Comparison of ENCODE assay signal across 8 cellular contexts in the genomic region with DNA sequence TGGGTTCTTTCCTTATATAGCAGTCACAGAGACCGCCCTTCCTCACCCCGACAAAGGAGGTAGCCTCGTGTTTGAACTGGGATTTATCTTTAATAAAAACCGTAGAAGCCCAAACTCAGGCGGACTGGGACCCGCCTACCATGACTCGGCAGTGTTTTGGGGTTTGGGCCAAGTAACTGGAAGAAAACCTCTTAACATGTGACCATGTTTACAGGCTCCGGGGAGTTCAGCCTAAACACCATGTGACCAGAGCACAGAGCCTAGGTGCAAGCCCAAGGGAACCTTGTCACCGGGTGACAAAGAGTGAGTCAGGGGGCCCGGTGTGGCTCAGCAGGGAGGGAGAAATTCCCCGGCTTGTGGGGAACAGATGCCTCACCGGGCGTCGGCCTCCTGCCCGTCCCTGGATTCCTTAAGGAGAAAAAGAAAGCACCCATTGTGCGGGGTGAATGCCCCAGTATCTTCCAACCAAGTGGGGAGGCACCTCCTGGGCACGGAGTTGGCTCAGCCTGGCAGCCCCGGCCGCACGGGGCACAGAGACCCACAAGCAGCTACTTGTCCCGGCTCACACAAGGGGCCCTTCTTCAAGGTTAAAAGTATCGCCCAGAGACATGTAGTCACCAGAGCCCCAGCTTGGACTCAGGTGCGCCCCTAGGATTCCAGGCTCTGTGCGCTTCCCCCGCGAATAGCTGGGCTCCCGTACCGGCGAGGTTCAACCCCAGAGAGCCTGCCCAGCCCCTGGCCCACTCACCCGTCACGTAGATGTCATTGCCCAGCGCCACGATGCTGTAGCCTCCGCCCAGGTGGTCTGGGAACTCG. TPM values are rescaled to one million over a fixed set of nuclear protein-coding genes. Genes with fewer than 3 reads are reported as not detected.
A peak's percentile ranks its signal among the peaks of the same experiment; 100 is the strongest.
DNase-seq lines count a peak whose midpoint lies in the region; ATAC-seq and TF ChIP-seq lines count a peak whose summit lies in the region.

No MANE protein-coding gene starts in this region.

- peak; percentile 69 to 95 (median 72) for DNase-seq in CD4-positive, alpha-beta memory T cell
- DNase-seq in NB4 (ENCODE audit: low read depth) (peak; percentile 90), colonic mucosa (peak; percentile 86), left colon (peak; percentile 62 to 85), NCI-H774 (lab: John Stamatoyannopoulos, UW) (no peak)
- peak; percentile 91 for DNase-seq in activated CD4-positive, alpha-beta T cell treated with anti-CD3 and anti-CD28 coated beads, Interleukin-2, amount 10 ng/mL, durations not matched to agents 24 days and 14 days
- peak; percentile 91 for DNase-seq in stimulated activated CD4-positive, alpha-beta T cell treated with anti-CD3 and anti-CD28 coated beads, Interleukin-1b, Interleukin-23, amount 100 ng/mL, for 48 hours

- H3K36me3 Mint-ChIP-seq in CD4-positive, alpha-beta memory T cell, result peaks cover 14 to 39% of the 10 kb centered on the region in 2 donors
- H3K36me3 Mint-ChIP-seq in activated CD4-positive, alpha-beta T cell treated with anti-CD3 and anti-CD28 coated beads, Interleukin-2, amount 10 ng/mL, durations not matched to agents 24 days and 14 days (ENCODE audit: low read depth), result peaks cover 30% of the 10 kb centered on the region

- H3K9me3 ChIP-seq in CD4-positive, alpha-beta memory T cell (ENCODE audit: control insufficient read depth in 1 of 2, low read length in 2 of 2), result no peaks in the 10 kb centered on the region
- no peaks in the 10 kb centered on the region for H3K9me3 ChIP-seq in colonic mucosa

- TF ChIP-seq POLR2A in NB4 (IDR thresholded peaks at IDR 0.05; ENCODE audit: extremely low read depth, insufficient read length), result no peak

- peaks cover 10 to 58% (median 41%) of the 10 kb centered on the region in 4 donors for H3K4me1 Mint-ChIP-seq in CD4-positive, alpha-beta memory T cell
- peaks cover 28% of the 10 kb centered on the region for H3K4me1 Mint-ChIP-seq in activated CD4-positive, alpha-beta T cell treated with anti-CD3 and anti-CD28 coated beads, Interleukin-2, amount 10 ng/mL, durations not matched to agents 24 days and 14 days

- intact Hi-C loops in CD4-positive, alpha-beta memory T cell (cut with micrococcal nuclease), result loop anchor here (1.0 kb wide), 1 partner anchor 21 kb away; no protein-coding TSS in a partner anchor
- intact Hi-C loops in activated CD4-positive, alpha-beta T cell treated with anti-CD3 and anti-CD28 coated beads, Interleukin-2, amount 10 ng/mL, durations not matched to agents 24 days and 14 days (cut with micrococcal nuclease), result loop anchor here (1.0 to 5.0 kb wide), 4 partner anchors 21 to 394 kb away; a partner anchor contains a TSS
- intact Hi-C loops in colonic mucosa (cut with DNase I), result no loop called here
- intact Hi-C loops in left colon (cut with DNase I, micrococcal nuclease), result no loop called here

- CTCF ChIA-PET in CD4-positive, alpha-beta memory T cell (lab: Charles Lee; ENCODE audit: partially characterized antibody), result interaction anchor here (1.1 to 3.8 kb wide), 15 partner anchors 11 to 114 kb away, joined by 3 to 24 read pairs (median 6); a partner anchor contains a TSS

- H3K27ac ChIP-seq in CD4-positive, alpha-beta memory T cell (ENCODE audit: low read depth, low read length), result peak overlapping the region; percentile 88
- peak overlapping the region; percentile 94 for H3K27ac ChIP-seq in colonic mucosa

- H3K4me1 ChIP-seq in CD4-positive, alpha-beta memory T cell (ENCODE audit: insufficient read depth, low read length), result peaks cover 55% of the 10 kb centered on the region
- peaks cover 5% of the 10 kb centered on the region for H3K4me1 ChIP-seq in colonic mucosa

- H3K4me3 Mint-ChIP-seq in CD4-positive, alpha-beta memory T cell, result peak overlapping the region; percentile 93 to 99 (median 98)
- H3K4me3 Mint-ChIP-seq in activated CD4-positive, alpha-beta T cell treated with anti-CD3 and anti-CD28 coated beads, Interleukin-2, amount 10 ng/mL, durations not matched to agents 24 days and 14 days, result peak overlapping the region; percentile 95

- peak overlapping the region; percentile 68 to 95 for H3K9ac ChIP-seq in colonic mucosa (ENCODE audit: low read depth in 2 of 2, low read length in 2 of 2)

- H3K4me3 ChIP-seq in CD4-positive, alpha-beta memory T cell (ENCODE audit: low read length in 2 of 2), result peak overlapping the region; percentile 87 to 92
- H3K4me3 ChIP-seq in NB4 (ENCODE audit: low read depth, low read length) (peak overlapping the region; percentile 95), colonic mucosa (peak overlapping the region; percentile 94)

- peaks cover 25% of the 10 kb centered on the region for H3K36me3 ChIP-seq in CD4-positive, alpha-beta memory T cell (ENCODE audit: insufficient read depth, low read length)
- H3K36me3 ChIP-seq in colonic mucosa, result no peaks in the 10 kb centered on the region

- peaks cover 0 to 2% (median 0%) of the 10 kb centered on the region in 8 donors for H3K9me3 Mint-ChIP-seq in CD4-positive, alpha-beta memory T cell
- H3K9me3 Mint-ChIP-seq in activated CD4-positive, alpha-beta T cell treated with anti-CD3 and anti-CD28 coated beads, Interleukin-2, amount 10 ng/mL, durations not matched to agents 24 days and 14 days, result no peaks in the 10 kb centered on the region

- H3K27me3 Mint-ChIP-seq in CD4-positive, alpha-beta memory T cell, result no peaks in the 10 kb centered on the region
- no peaks in the 10 kb centered on the region for H3K27me3 Mint-ChIP-seq in activated CD4-positive, alpha-beta T cell treated with anti-CD3 and anti-CD28 coated beads, Interleukin-2, amount 10 ng/mL, durations not matched to agents 24 days and 14 days

- peak overlapping the region; percentile 88 to 98 (median 96) for H3K27ac Mint-ChIP-seq in CD4-positive, alpha-beta memory T cell
- H3K27ac Mint-ChIP-seq in activated CD4-positive, alpha-beta T cell treated with anti-CD3 and anti-CD28 coated beads, Interleukin-2, amount 10 ng/mL, durations not matched to agents 24 days and 14 days, result peak overlapping the region; percentile 89

- ATAC-seq in GM21737 (IDR thresholded peaks at IDR 0.05; ENCODE audit: unreplicated experiment) (peak; percentile 33), left colon (peak; percentile 45)

- TF ChIP-seq CTCF in NB4 (IDR thresholded peaks at IDR 0.05; ENCODE audit: low read depth, low read length) (no peak), colonic mucosa (IDR thresholded peaks at IDR 0.05) (no peak)

- H3K27me3 ChIP-seq in CD4-positive, alpha-beta memory T cell (ENCODE audit: insufficient read depth, low read length), result no peaks in the 10 kb centered on the region
- H3K27me3 ChIP-seq in colonic mucosa, result no peaks in the 10 kb centered on the region

- POLR2A ChIA-PET in CD4-positive, alpha-beta memory T cell (lab: Charles Lee; ENCODE audit: partially characterized antibody), result interaction anchor here (0.6 to 8.5 kb wide), 21 partner anchors 8 to 607 kb away, joined by 3 to 273 read pairs (median 5); a partner anchor contains a TSS

RNA-seq across cellular contexts. Expression of a gene that starts 1.4 kb away (rescaled TPM):
- total RNA-seq in CD4-positive, alpha-beta memory T cell, result 10 to 100 TPM; 80.6 to 85.2 TPM
- 10 to 100 TPM; 18.3 to 32.5 TPM for polyA plus RNA-seq in CD4-positive, alpha-beta memory T cell
- 26.1 and 26.8 TPM in 2 replicates for total RNA-seq in activated CD4-positive, alpha-beta T cell treated with anti-CD3 and anti-CD28 coated beads, Interleukin-2, amount 10 ng/mL, durations not matched to agents 24 days and 14 days
- total RNA-seq in colonic mucosa (1 to 10 TPM; 9.4 TPM), left colon (10 to 100 TPM in 1 of 2 donors, 1 to 10 TPM in 1; 8.0 to 14.0 TPM)

RNA-seq across cellular contexts. Expression of a gene that starts 12.3 kb away (rescaled TPM):
- 10 to 100 TPM; 13.1 to 14.7 TPM for total RNA-seq in CD4-positive, alpha-beta memory T cell
- polyA plus RNA-seq in CD4-positive, alpha-beta memory T cell, result 1 to 10 TPM; 2.1 to 6.9 TPM
- total RNA-seq in activated CD4-positive, alpha-beta T cell treated with anti-CD3 and anti-CD28 coated beads, Interleukin-2, amount 10 ng/mL, durations not matched to agents 24 days and 14 days, result 19.1 and 20.1 TPM in 2 replicates
- total RNA-seq in colonic mucosa (10 to 100 TPM in 1 of 2 donors, 1 to 10 TPM in 1; 8.0 to 13.4 TPM), left colon (10 to 100 TPM in 1 of 2 donors, 1 to 10 TPM in 1; 6.7 to 11.2 TPM)

RNA-seq across cellular contexts. Expression of a gene that starts 21.5 kb away (rescaled TPM):
- 10 to 100 TPM; 62.6 to 70.7 TPM for total RNA-seq in CD4-positive, alpha-beta memory T cell
- polyA plus RNA-seq in CD4-positive, alpha-beta memory T cell, result 10 to 100 TPM; 18.4 to 23.9 TPM
- total RNA-seq in activated CD4-positive, alpha-beta T cell treated with anti-CD3 and anti-CD28 coated beads, Interleukin-2, amount 10 ng/mL, durations not matched to agents 24 days and 14 days, result 32.9 and 37.8 TPM in 2 replicates
- total RNA-seq in colonic mucosa (10 to 100 TPM; 37.0 to 44.5 TPM), left colon (10 to 100 TPM; 32.4 to 43.2 TPM)

RNA-seq across cellular contexts. Expression of a gene that starts 23.4 kb away (rescaled TPM):
- total RNA-seq in CD4-positive, alpha-beta memory T cell, result 10 to 100 TPM; 29.5 to 34.5 TPM
- polyA plus RNA-seq in CD4-positive, alpha-beta memory T cell, result 10 to 100 TPM; 13.5 to 18.7 TPM
- total RNA-seq in activated CD4-positive, alpha-beta T cell treated with anti-CD3 and anti-CD28 coated beads, Interleukin-2, amount 10 ng/mL, durations not matched to agents 24 days and 14 days, result 19.5 and 24.6 TPM in 2 replicates
- total RNA-seq in colonic mucosa, result 10 to 100 TPM in 1 of 2 donors, 1 to 10 TPM in 1; 9.1 to 18.2 TPM
- total RNA-seq in left colon, result 10 to 100 TPM in 1 of 2 donors, 1 to 10 TPM in 1; 7.0 to 10.9 TPM

RNA-seq across cellular contexts. Expression of a gene that starts 46.1 kb away (rescaled TPM):
- total RNA-seq in CD4-positive, alpha-beta memory T cell, result not detected
- not detected for polyA plus RNA-seq in CD4-positive, alpha-beta memory T cell
- total RNA-seq in activated CD4-positive, alpha-beta T cell treated with anti-CD3 and anti-CD28 coated beads, Interleukin-2, amount 10 ng/mL, durations not matched to agents 24 days and 14 days, result not detected in 2 replicates
- not detected for total RNA-seq in colonic mucosa
- under 1 TPM in 1 of 2 donors, not detected in 1; 0.14 TPM for total RNA-seq in left colon

Comparison
In these comparisons a context has a peak if more than half of its experiments do, and no peak if none do; other contexts are left out.
1. intact Hi-C loops: an anchor here in CD4-positive, alpha-beta memory T cell (1.0 kb wide) and activated CD4-positive, alpha-beta T cell treated with anti-CD3 and anti-CD28 coated beads, Interleukin-2, amount 10 ng/mL, durations not matched to agents 24 days and 14 days (1.0 to 5.0 kb wide); none called in colonic mucosa and left colon.